ENCODE assay signal across 8 cellular contexts in the genomic region with DNA sequence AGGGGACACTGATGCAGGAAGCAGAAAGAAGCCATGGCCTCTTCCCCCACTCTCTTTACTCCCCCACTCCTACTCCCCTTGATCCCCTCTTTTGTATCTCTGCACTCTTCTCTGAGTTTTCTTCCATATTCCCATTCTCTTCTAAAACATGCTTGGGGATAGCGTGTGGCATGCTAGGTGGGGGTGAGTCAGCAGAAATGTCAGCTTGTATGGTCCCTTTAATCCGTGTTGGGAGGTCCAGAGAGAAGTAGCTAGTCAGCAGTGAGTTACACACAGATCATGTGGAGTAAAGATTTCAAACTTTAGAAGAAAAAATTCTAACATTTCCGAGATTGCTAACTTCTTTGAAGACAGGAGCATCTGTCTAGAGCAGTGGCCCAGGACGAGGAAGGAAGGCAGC. TPM values are rescaled to one million over a fixed set of nuclear protein-coding genes. Genes with fewer than 3 reads are reported as not detected.
"Had no signal": no experiment of that assay in that cellular context is flagged by ENCODE, and none has a peak within 500 bp of the region (broad histone marks: within the 10 kb centered on the region; RNA-seq: fewer than 3 reads in every experiment).

No MANE protein-coding gene starts in this region.

- FAIRE-seq: H1, H54, HTR-8/SVneo had no signal

- ATAC-seq: GM23338 had no signal

- H3K4me3 ChIP-seq: GM23338 had no signal

- H3K4me2 ChIP-seq: GM23338 had no signal

- DNase-seq: H9, HCEC 1CT, KG1 had no signal

- H2AFZ ChIP-seq: GM23338 had no signal

RNA-seq across cellular contexts. Expression of a gene that starts 4.0 kb away (rescaled TPM):
- polyA plus RNA-seq: IgD-negative memory B cell had no signal
